In the genomic region with DNA sequence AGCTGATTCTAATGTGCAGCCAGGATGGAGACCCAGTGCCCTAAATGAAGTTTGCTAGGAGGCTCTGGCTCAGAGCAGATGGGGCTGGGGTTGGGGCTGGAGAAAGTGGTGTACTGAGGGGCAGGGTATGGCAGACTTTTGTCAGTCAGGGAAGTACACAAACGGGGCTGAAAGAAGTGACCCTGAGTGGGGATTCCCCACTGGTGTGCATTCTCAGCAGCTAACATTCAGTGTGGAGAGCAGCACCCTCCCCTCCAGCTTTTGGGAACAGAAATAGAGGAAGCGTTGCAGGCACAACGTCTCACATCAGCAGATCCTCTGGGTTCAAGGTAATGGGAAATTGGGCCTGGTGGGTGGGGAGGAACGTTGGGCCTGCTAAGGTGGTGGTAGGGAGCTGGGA, we compare ENCODE assay signal across 16 cellular contexts.
A peak's percentile ranks its signal among the peaks of the same experiment; 100 is the strongest.
DNase-seq lines count a peak whose midpoint lies in the region; ATAC-seq, FAIRE-seq and TF ChIP-seq lines count a peak whose summit lies in the region.
"Had no signal": no experiment of that assay in that cellular context is flagged by ENCODE, and none has a peak within 500 bp of the region (broad histone marks: within the 10 kb centered on the region; RNA-seq: fewer than 3 reads in every experiment).

No MANE protein-coding gene starts in this region.

- intact Hi-C loops in heart right ventricle (cut with DNase I): no loop called here

- H3K36me3 ChIP-seq in MM.1S (replicated peaks; ENCODE audit: insufficient read depth, low read length) (no peaks in the 10 kb centered on the region), heart right ventricle (no peaks in the 10 kb centered on the region)
- H3K36me3 ChIP-seq: adrenal gland, SJSA1 had no signal

- H3K9me3 ChIP-seq in MM.1S (replicated peaks; ENCODE audit: insufficient read depth, low read length) (no peaks in the 10 kb centered on the region), heart right ventricle (no peaks in the 10 kb centered on the region)
- H3K9me3 ChIP-seq: adrenal gland, SJSA1 had no signal

- DNase-seq in MM.1S: peak; percentile 59
- no peak for DNase-seq in heart right ventricle
- DNase-seq in urothelium cell line (ENCODE audit: low spot score): no peak
- no peak for DNase-seq in CD1c-positive myeloid dendritic cell (ENCODE audit: extremely low spot score)
- no peak for DNase-seq in OCI-M2 (lab: John Stamatoyannopoulos, UW; ENCODE audit: unreplicated experiment)
- DNase-seq: activated B cell treated with CpG ODN at 0.5 μM for 24 hours; adrenal gland; Karpas-422; NCI-H187; NCI-H82; stimulated activated naive CD4-positive, alpha-beta T cell had no signal

- 0 out of 2 replicates have a peak overlapping the region, but pooled peaks have one; percentile 18 for H3K9ac ChIP-seq in MM.1S (ENCODE audit: low read length)

- TF ChIP-seq CTCF in MM.1S (IDR thresholded peaks at IDR 0.05; ENCODE audit: low read length): no peak
- TF ChIP-seq CTCF in heart right ventricle (IDR thresholded peaks at IDR 0.05): no peak

- H3K4me3 ChIP-seq in MM.1S (ENCODE audit: low read length) (peak overlapping the region; percentile 51), heart right ventricle (no peak overlapping the region)
- H3K4me3 ChIP-seq: adrenal gland, coronary artery, SJSA1 had no signal

- FAIRE-seq in urothelium cell line (lab: Jason Lieb, UNC): no peak

- H4K20me1 ChIP-seq in MM.1S (ENCODE audit: insufficient read depth, low read length): no peaks in the 10 kb centered on the region

- ATAC-seq in GM18858 (IDR thresholded peaks at IDR 0.05; ENCODE audit: unreplicated experiment): peak; percentile 26
- peak; percentile 41 for ATAC-seq in GM21381 (IDR thresholded peaks at IDR 0.05; ENCODE audit: unreplicated experiment)
- ATAC-seq in HG02885 (IDR thresholded peaks at IDR 0.05; ENCODE audit: poor library complexity, unreplicated experiment): peak; percentile 60
- no peak for ATAC-seq in heart right ventricle

- H3K27me3 ChIP-seq in MM.1S (replicated peaks; ENCODE audit: insufficient read depth, low read length) (no peaks in the 10 kb centered on the region), heart right ventricle (no peaks in the 10 kb centered on the region)
- H3K27me3 ChIP-seq: adrenal gland, SJSA1 had no signal

- no peaks in the 10 kb centered on the region for H3K9me2 ChIP-seq in MM.1S (replicated peaks; ENCODE audit: insufficient read depth, low read length)

- H3K4me1 ChIP-seq in MM.1S (ENCODE audit: low read length) (peaks cover 37% of the 10 kb centered on the region), heart right ventricle (no peaks in the 10 kb centered on the region)
- H3K4me1 ChIP-seq: adrenal gland, SJSA1 had no signal

- H3K27ac ChIP-seq in MM.1S (ENCODE audit: low read length): peak overlapping the region; percentile 74; the same call in 1 of the 2 replicates
- H3K27ac ChIP-seq in heart right ventricle: no peak overlapping the region
- H3K27ac ChIP-seq: adrenal gland, coronary artery, SJSA1 had no signal

- peak overlapping the region; percentile 72 for H2AFZ ChIP-seq in MM.1S (ENCODE audit: low read length)

- peak overlapping the region; percentile 91 for H3K4me2 ChIP-seq in MM.1S (ENCODE audit: low read depth, low read length)

- 61 to 68% methylated on average over 4 of the region's 4 CpGs for WGBS in heart right ventricle, 2 donors

- no peaks in the 10 kb centered on the region for H3K79me2 ChIP-seq in MM.1S (ENCODE audit: low read length)

- H3F3A ChIP-seq in MM.1S (ENCODE audit: insufficient read depth, low read length): peaks cover 31% of the 10 kb centered on the region

Comparison
In these comparisons a context has a peak if more than half of its experiments do, and no peak if none do; other contexts are left out.
1. ATAC-seq: peak in GM18858 (single experiment), GM21381 (single experiment) and HG02885 (single experiment); none in heart right ventricle (0 of 8).